8 cellular contexts compared by ENCODE assay signal in genomic region chr20:36575066-36575743, GRCh38. TPM values are rescaled to one million over a fixed set of nuclear protein-coding genes. Genes with fewer than 3 reads are reported as not detected.
DNase-seq lines count a peak whose midpoint lies in the region; ATAC-seq and TF ChIP-seq lines count a peak whose summit lies in the region.

No MANE protein-coding gene starts in this region.

- H3K9me3 Mint-ChIP-seq in activated naive CD4-positive, alpha-beta T cell treated with anti-CD3 and anti-CD28 coated beads for 36 hours, result no peaks in the 10 kb centered on the region
- no peaks in the 10 kb centered on the region for H3K9me3 Mint-ChIP-seq in neural crest cell

- peak overlapping the region; percentile 75 for H3K27ac ChIP-seq in VCaP

- intact Hi-C loops in activated naive CD4-positive, alpha-beta T cell treated with anti-CD3 and anti-CD28 coated beads for 36 hours (cut with micrococcal nuclease), result no loop called here

- no peaks in the 10 kb centered on the region for H3K27me3 Mint-ChIP-seq in activated naive CD4-positive, alpha-beta T cell treated with anti-CD3 and anti-CD28 coated beads for 36 hours (ENCODE audit: low read depth)
- peaks cover 8% of the 10 kb centered on the region for H3K27me3 Mint-ChIP-seq in neural crest cell (ENCODE audit: low read depth)

- ATAC-seq in GM18505 (IDR thresholded peaks at IDR 0.05; ENCODE audit: unreplicated experiment) (no peak), GM21723 (IDR thresholded peaks at IDR 0.05; ENCODE audit: unreplicated experiment) (no peak)

- no peak for TF ChIP-seq POLR2A in GM18505 (IDR thresholded peaks at IDR 0.05; ENCODE audit: borderline replicate concordance, extremely low read depth, insufficient read depth, insufficient read length)

- TF ChIP-seq CTCF in VCaP (conservative IDR thresholded peaks at IDR 0.05) (peak; percentile 22; the same call in 1 of the 2 replicates), neural crest cell (conservative IDR thresholded peaks at IDR 0.05) (no peak)

- peak; percentile 9 for DNase-seq in activated naive CD4-positive, alpha-beta T cell treated with anti-CD3 and anti-CD28 coated beads for 36 hours
- no peak for DNase-seq in activated naive CD4-positive, alpha-beta T cell (lab: John Stamatoyannopoulos, UW)
- DNase-seq in NCI-H1105 treated with DMSO at 0.1 percent for 48 hours (lab: John Stamatoyannopoulos, UW) (peak; percentile 90), fibroblast of the conjunctiva (ENCODE audit: low read depth) (peak; percentile 31), neural crest cell (ENCODE audit: low read depth, low spot score) (no peak)

- H3K27ac Mint-ChIP-seq in activated naive CD4-positive, alpha-beta T cell treated with anti-CD3 and anti-CD28 coated beads for 36 hours, result peak overlapping the region; percentile 92
- H3K27ac Mint-ChIP-seq in neural crest cell (ENCODE audit: unreplicated experiment), result peak overlapping the region; percentile 97

- peaks cover 24% of the 10 kb centered on the region for H3K36me3 Mint-ChIP-seq in activated naive CD4-positive, alpha-beta T cell treated with anti-CD3 and anti-CD28 coated beads for 36 hours (ENCODE audit: low read depth)
- H3K36me3 Mint-ChIP-seq in neural crest cell (ENCODE audit: low read depth), result peaks cover 3% of the 10 kb centered on the region

- peaks cover 37% of the 10 kb centered on the region for H3K4me1 Mint-ChIP-seq in activated naive CD4-positive, alpha-beta T cell treated with anti-CD3 and anti-CD28 coated beads for 36 hours (ENCODE audit: low read depth)
- peaks cover 38% of the 10 kb centered on the region for H3K4me1 Mint-ChIP-seq in neural crest cell

- CTCF ChIA-PET in activated naive CD4-positive, alpha-beta T cell treated with anti-CD3 and anti-CD28 coated beads for 36 hours (lab: Charles Lee), result interaction anchor here (0.6 to 1.5 kb wide), 6 partner anchors 10 to 223 kb away, joined by 3 to 10 read pairs (median 4); partner anchors contain the start of gene RAB5IF

- H3K4me3 Mint-ChIP-seq in activated naive CD4-positive, alpha-beta T cell treated with anti-CD3 and anti-CD28 coated beads for 36 hours, result peak overlapping the region; percentile 91
- peak overlapping the region; percentile 96 for H3K4me3 Mint-ChIP-seq in neural crest cell

RNA-seq across cellular contexts. Expression of gene TGIF2, which starts 1.8 kb away (rescaled TPM):
- total RNA-seq in activated naive CD4-positive, alpha-beta T cell treated with anti-CD3 and anti-CD28 coated beads for 36 hours, result 10 to 100 TPM; 32.2 to 33.6 TPM
- total RNA-seq in neural crest cell, result 73.8 and 76.4 TPM in 2 replicates

RNA-seq across cellular contexts. Expression of gene RAB5IF, which starts 30.4 kb away (rescaled TPM):
- total RNA-seq in activated naive CD4-positive, alpha-beta T cell treated with anti-CD3 and anti-CD28 coated beads for 36 hours, result 10 to 100 TPM; 79.8 to 85.9 TPM
- 76.2 and 78.1 TPM in 2 replicates for total RNA-seq in neural crest cell

RNA-seq across cellular contexts. Expression of gene MYL9, which starts 33.9 kb away (rescaled TPM):
- not detected for total RNA-seq in activated naive CD4-positive, alpha-beta T cell treated with anti-CD3 and anti-CD28 coated beads for 36 hours
- 19.7 and 19.8 TPM in 2 replicates for total RNA-seq in neural crest cell

Comparison
In these comparisons a context has a peak if more than half of its experiments do, and no peak if none do; other contexts are left out.
1. DNase-seq: peak in activated naive CD4-positive, alpha-beta T cell treated with anti-CD3 and anti-CD28 coated beads for 36 hours (single experiment), NCI-H1105 treated with DMSO at 0.1 percent for 48 hours (single experiment) and fibroblast of the conjunctiva (single experiment); none in activated naive CD4-positive, alpha-beta T cell (0 of 4) and neural crest cell (single experiment).
2. RNA of gene MYL9, which starts 33.9 kb away (total RNA-seq): 19.7 to 19.8 TPM in neural crest cell; not detected in activated naive CD4-positive, alpha-beta T cell treated with anti-CD3 and anti-CD28 coated beads for 36 hours; every median in the first group is over 10 times any median in the second.